8 cellular contexts compared by ENCODE assay signal in genomic region chr16:813204-813915, GRCh38. TPM values are rescaled to one million over a fixed set of nuclear protein-coding genes. Genes with fewer than 3 reads are reported as not detected.
DNase-seq lines count a peak whose midpoint lies in the region; ATAC-seq and TF ChIP-seq lines count a peak whose summit lies in the region.

No MANE protein-coding gene starts in this region.

- peak; percentile 50 to 56 for DNase-seq in activated CD4-positive, alpha-beta T cell treated with anti-CD3 and anti-CD28 coated beads for 4 hours
- DNase-seq in dermis blood vessel endothelial cell (peak; percentile 44), memory B cell (ENCODE audit: low spot score in 2 of 2) (no peak)
- peak; percentile 69 for DNase-seq in stimulated activated naive CD8-positive, alpha-beta T cell treated with anti-CD3 and anti-CD28 coated beads, Interleukin-15, Interleukin-2, amounts not matched to agents 100 U/mL and 50 U/mL, for 24 hours

- CTCF ChIA-PET in HEK293 (lab: Yijun Ruan, JAX), result interaction anchor here (0.8 to 3.9 kb wide), 3 partner anchors 243 to 290 kb away, joined by 3 to 31 read pairs (median 6); no protein-coding TSS in a partner anchor

- peaks cover 4% of the 10 kb centered on the region for H3K79me2 ChIP-seq in ACC112 (ENCODE audit: control insufficient read depth, insufficient read depth, low read length, unreplicated experiment)

- H3K4me1 ChIP-seq in ACC112 (ENCODE audit: control insufficient read depth, insufficient read depth, low read length, unreplicated experiment) (peaks cover 19% of the 10 kb centered on the region), HEK293 (ENCODE audit: control insufficient read depth, insufficient read depth, low read length) (no peaks in the 10 kb centered on the region)

- H3K9me3 ChIP-seq in HEK293 (ENCODE audit: control insufficient read depth, insufficient read depth, low read depth, low read length), result no peaks in the 10 kb centered on the region

- ATAC-seq in memory B cell (ENCODE audit: low read depth), result peak; percentile 62
- peak; percentile 77 for ATAC-seq in stimulated activated naive CD8-positive, alpha-beta T cell treated with anti-CD3 and anti-CD28 coated beads, Interleukin-15, Interleukin-2, amounts not matched to agents 100 U/mL and 50 U/mL, for 24 hours
- no peak for ATAC-seq in HG03439 (IDR thresholded peaks at IDR 0.05; ENCODE audit: unreplicated experiment)
- no peak for ATAC-seq in HG03342 (IDR thresholded peaks at IDR 0.05; ENCODE audit: unreplicated experiment)

- H3K36me3 Mint-ChIP-seq in memory B cell, result peaks cover 5% of the 10 kb centered on the region

- H3K36me3 ChIP-seq in ACC112 (ENCODE audit: insufficient read depth, low read length), result no peaks in the 10 kb centered on the region
- H3K36me3 ChIP-seq in HEK293 (ENCODE audit: control insufficient read depth in 2 of 2, insufficient read depth in 1 of 2, low read length in 2 of 2), result no peaks in the 10 kb centered on the region

- no peak overlapping the region for H3K27ac Mint-ChIP-seq in memory B cell

- H3K4me1 Mint-ChIP-seq in memory B cell, result peaks cover 5% of the 10 kb centered on the region

- peak; percentile 47; the same call in 1 of the 2 replicates for TF ChIP-seq CTCF in HEK293 (tag by site-specific recombination; IDR thresholded peaks at IDR 0.05)

- H3K9me3 Mint-ChIP-seq in memory B cell, result peaks cover 2% of the 10 kb centered on the region

- no peak overlapping the region for H3K4me3 Mint-ChIP-seq in memory B cell

- H3K27me3 Mint-ChIP-seq in memory B cell, result peaks cover 17% of the 10 kb centered on the region

- peaks cover 22% of the 10 kb centered on the region for H3K27me3 ChIP-seq in ACC112 (ENCODE audit: insufficient read depth, low read length)

- H3K4me3 ChIP-seq in ACC112 (ENCODE audit: low read depth, low read length) (peak overlapping the region; percentile 47; the same call in 1 of the 2 replicates), HEK293 (ENCODE audit: low read depth, low read length) (no peak overlapping the region)

- H3K27ac ChIP-seq in ACC112 (ENCODE audit: low read depth, low read length), result no peak overlapping the region
- no peak overlapping the region for H3K27ac ChIP-seq in HEK293 (ENCODE audit: extremely low read depth, low read depth, low read length)

- no peak overlapping the region for H2AFZ ChIP-seq in ACC112 (ENCODE audit: low read length, unreplicated experiment)

- POLR2A ChIA-PET in HEK293 (lab: Yijun Ruan, JAX), result no interaction called here

TF ChIP-seq in HEK293, 187 proteins besides CTCF, POLR2A, EP300 and RAD21 (continues in another document):
- TF ChIP-seq GLIS1 (tag by site-specific recombination; IDR thresholded peaks at IDR 0.05), result 0 out of 2 replicates have a peak, but pooled peaks have one; percentile 4
- TF ChIP-seq ZNF626 (tag by site-specific recombination; IDR thresholded peaks at IDR 0.05), result no peak
- no peak for TF ChIP-seq ZIC2 (tag by site-specific recombination; IDR thresholded peaks at IDR 0.05)
- no peak for TF ChIP-seq ZNF580 (tag by site-specific recombination; IDR thresholded peaks at IDR 0.05)
- no peak for TF ChIP-seq ZNF184 (tag by site-specific recombination; IDR thresholded peaks at IDR 0.05)
- no peak for TF ChIP-seq MZF1 (tag by site-specific recombination; IDR thresholded peaks at IDR 0.05; ENCODE audit: borderline replicate concordance)
- TF ChIP-seq ZNF211 (tag by site-specific recombination; IDR thresholded peaks at IDR 0.05; ENCODE audit: low read depth), result no peak
- no peak for TF ChIP-seq ZNF248 (tag by site-specific recombination; IDR thresholded peaks at IDR 0.05)
- TF ChIP-seq ZNF302 (tag by site-specific recombination; IDR thresholded peaks at IDR 0.05; ENCODE audit: low read depth), result no peak
- no peak for TF ChIP-seq ZNF157 (tag by site-specific recombination; IDR thresholded peaks at IDR 0.05)
- peak; percentile 46 for TF ChIP-seq ZNF600 (tag by site-specific recombination; IDR thresholded peaks at IDR 0.05)
- no peak for TF ChIP-seq SALL2 (tag by site-specific recombination; IDR thresholded peaks at IDR 0.05; ENCODE audit: borderline replicate concordance)
- peak; percentile 19 for TF ChIP-seq ZBTB26 (tag by site-specific recombination; optimal IDR thresholded peaks at IDR 0.05)
- TF ChIP-seq ZNF335 (tag by site-specific recombination; conservative IDR thresholded peaks at IDR 0.05), result peak; percentile 37; the same call in 1 of the 2 replicates
- TF ChIP-seq ZNF645 (tag by site-specific recombination; IDR thresholded peaks at IDR 0.05), result no peak
- TF ChIP-seq ZNF610 (tag by site-specific recombination; IDR thresholded peaks at IDR 0.05; ENCODE audit: borderline replicate concordance), result no peak
- no peak for TF ChIP-seq ZNF391 (tag by site-specific recombination; IDR thresholded peaks at IDR 0.05; ENCODE audit: borderline replicate concordance, low read depth)
- no peak for TF ChIP-seq SCRT1 (tag by site-specific recombination; IDR thresholded peaks at IDR 0.05; ENCODE audit: borderline replicate concordance)
- no peak for TF ChIP-seq ZNF747 (tag by site-specific recombination; IDR thresholded peaks at IDR 0.05)
- TF ChIP-seq, protein P1, sequence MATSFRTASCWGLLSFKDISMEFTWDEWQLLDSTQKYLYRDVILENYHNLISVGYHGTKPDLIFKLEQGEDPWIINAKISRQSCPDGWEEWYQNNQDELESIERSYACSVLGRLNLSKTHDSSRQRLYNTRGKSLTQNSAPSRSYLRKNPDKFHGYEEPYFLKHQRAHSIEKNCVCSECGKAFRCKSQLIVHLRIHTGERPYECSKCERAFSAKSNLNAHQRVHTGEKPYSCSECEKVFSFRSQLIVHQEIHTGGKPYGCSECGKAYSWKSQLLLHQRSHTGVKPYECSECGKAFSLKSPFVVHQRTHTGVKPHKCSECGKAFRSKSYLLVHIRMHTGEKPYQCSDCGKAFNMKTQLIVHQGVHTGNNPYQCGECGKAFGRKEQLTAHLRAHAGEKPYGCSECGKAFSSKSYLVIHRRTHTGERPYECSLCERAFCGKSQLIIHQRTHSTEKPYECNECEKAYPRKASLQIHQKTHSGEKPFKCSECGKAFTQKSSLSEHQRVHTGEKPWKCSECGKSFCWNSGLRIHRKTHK (tag by site-specific recombination; IDR thresholded peaks at IDR 0.05), result no peak
- TF ChIP-seq ZSCAN30 (tag by site-specific recombination; IDR thresholded peaks at IDR 0.05), result 0 out of 2 replicates have a peak, but pooled peaks have one; percentile 31
- TF ChIP-seq WT1 (tag by site-specific recombination; IDR thresholded peaks at IDR 0.05), result no peak
- no peak for TF ChIP-seq KLF8 (tag by site-specific recombination; IDR thresholded peaks at IDR 0.05)
- TF ChIP-seq ZNF341 (tag by site-specific recombination; IDR thresholded peaks at IDR 0.05; ENCODE audit: low read depth), result no peak
- peak; percentile 30; the same call in 1 of the 2 replicates for TF ChIP-seq GLIS2 (tag by site-specific recombination; IDR thresholded peaks at IDR 0.05)
- no peak for TF ChIP-seq ZNF132 (tag by site-specific recombination; IDR thresholded peaks at IDR 0.05; ENCODE audit: borderline replicate concordance)
- TF ChIP-seq ZNF660 (tag by site-specific recombination; IDR thresholded peaks at IDR 0.05), result no peak
- no peak for TF ChIP-seq TCF7L2 (IDR thresholded peaks at IDR 0.05; ENCODE audit: borderline replicate concordance, low read depth, low read length)
- TF ChIP-seq ZNF76 (tag by site-specific recombination; IDR thresholded peaks at IDR 0.05; ENCODE audit: borderline replicate concordance, low read depth), result no peak
- TF ChIP-seq ZBTB6 (tag by site-specific recombination; IDR thresholded peaks at IDR 0.05), result no peak
- no peak for TF ChIP-seq ZNF223 (tag by site-specific recombination; IDR thresholded peaks at IDR 0.05)
- TF ChIP-seq ZSCAN16 (tag by site-specific recombination; IDR thresholded peaks at IDR 0.05), result no peak
- TF ChIP-seq ZNF23 (tag by site-specific recombination; IDR thresholded peaks at IDR 0.05; ENCODE audit: borderline replicate concordance), result no peak

RNA-seq across cellular contexts. Expression of gene GNG13, which starts 12.8 kb away (rescaled TPM):
- not detected in 2 replicates for total RNA-seq in dermis blood vessel endothelial cell

RNA-seq across cellular contexts. Expression of gene CHTF18, which starts 24.9 kb away (rescaled TPM):
- 20.1 and 23.8 TPM in 2 replicates for total RNA-seq in dermis blood vessel endothelial cell

RNA-seq across cellular contexts. Expression of gene RPUSD1, which starts 25.2 kb away (rescaled TPM):
- 31.1 and 48.4 TPM in 2 replicates for total RNA-seq in dermis blood vessel endothelial cell

RNA-seq across cellular contexts. Expression of gene MSLN, which starts 52.8 kb away (rescaled TPM):
- 0.09 TPM in 1 of 2 replicates, not detected in the other for total RNA-seq in dermis blood vessel endothelial cell

Comparison
In these comparisons a context has a peak if more than half of its experiments do, and no peak if none do; other contexts are left out.
1. DNase-seq: peak in activated CD4-positive, alpha-beta T cell treated with anti-CD3 and anti-CD28 coated beads for 4 hours (2 of 2), dermis blood vessel endothelial cell (single experiment) and stimulated activated naive CD8-positive, alpha-beta T cell treated with anti-CD3 and anti-CD28 coated beads, Interleukin-15, Interleukin-2, amounts not matched to agents 100 U/mL and 50 U/mL, for 24 hours (single experiment); none in memory B cell (0 of 2).
2. ATAC-seq: peak in memory B cell (single experiment) and stimulated activated naive CD8-positive, alpha-beta T cell treated with anti-CD3 and anti-CD28 coated beads, Interleukin-15, Interleukin-2, amounts not matched to agents 100 U/mL and 50 U/mL, for 24 hours (single experiment); none in HG03439 (single experiment) and HG03342 (single experiment).